Comparison of ENCODE assay signal across 10 cellular contexts in the genomic region with DNA sequence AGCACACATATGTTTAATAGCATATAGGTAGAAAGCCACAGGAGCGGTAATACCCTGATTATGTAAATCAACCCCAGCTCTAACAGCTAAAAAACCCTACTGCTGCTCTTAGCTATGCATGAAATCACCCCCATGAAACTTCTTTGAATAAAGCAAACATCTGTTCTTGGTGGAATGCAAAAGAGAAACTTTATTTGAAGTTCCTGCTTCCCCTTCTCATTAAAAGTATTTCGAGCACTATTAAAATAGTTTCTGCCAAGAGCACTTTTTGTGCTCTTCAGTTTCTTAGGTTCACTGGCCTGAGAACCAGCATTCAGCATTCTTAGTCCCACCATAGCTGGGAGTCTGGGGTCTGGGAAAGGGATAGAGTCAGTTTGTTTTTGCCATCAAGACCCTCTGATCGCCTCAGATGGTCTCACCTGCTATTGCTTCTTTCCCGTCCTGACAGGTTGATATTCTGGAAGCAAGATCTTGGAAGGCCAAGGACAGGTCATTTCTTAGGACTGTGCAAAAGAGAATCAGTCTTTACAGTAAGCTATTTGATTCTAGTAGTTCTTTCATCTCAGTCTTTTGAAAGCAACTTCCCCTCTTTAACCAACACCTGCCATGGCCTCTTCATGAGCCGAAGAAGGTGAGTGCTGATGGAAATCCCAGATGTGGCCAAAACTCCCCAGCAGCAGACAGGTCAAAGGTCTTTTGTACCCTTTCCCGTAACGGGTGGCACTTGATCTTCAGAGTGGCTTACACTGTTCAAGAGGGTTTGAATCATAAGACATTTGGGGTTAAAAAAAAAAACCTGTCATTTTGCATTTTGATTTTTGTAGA.
A peak's percentile ranks its signal among the peaks of the same experiment; 100 is the strongest.
DNase-seq lines count a peak whose midpoint lies in the region; ATAC-seq and TF ChIP-seq lines count a peak whose summit lies in the region.
"Had no signal": no experiment of that assay in that cellular context is flagged by ENCODE, and none has a peak within 500 bp of the region (broad histone marks: within the 10 kb centered on the region; RNA-seq: fewer than 3 reads in every experiment).

No MANE protein-coding gene starts in this region.

- peaks cover 8% of the 10 kb centered on the region for H3K4me1 Mint-ChIP-seq in HFFc6 (ENCODE audit: low read depth)

- no peak overlapping the region for H3K4me3 Mint-ChIP-seq in HFFc6

- no peaks in the 10 kb centered on the region for H3K9me3 Mint-ChIP-seq in HFFc6

- no peak overlapping the region for H3K27ac Mint-ChIP-seq in HFFc6

- no peak for TF ChIP-seq CTCF in HFFc6 (IDR thresholded peaks at IDR 0.05)

- H3K36me3 Mint-ChIP-seq in HFFc6 (ENCODE audit: low read depth): peaks cover 5% of the 10 kb centered on the region; the same call in 1 of the 2 replicates

- peak; percentile 64 for ATAC-seq in GM21737 (IDR thresholded peaks at IDR 0.05; ENCODE audit: unreplicated experiment)
- ATAC-seq in HG03571 (IDR thresholded peaks at IDR 0.05; ENCODE audit: unreplicated experiment): peak; percentile 64
- ATAC-seq: A549 had no signal

- peaks cover 4% of the 10 kb centered on the region for H3K27me3 Mint-ChIP-seq in HFFc6 (ENCODE audit: insufficient read depth)

- DNase-seq in activated CD4-positive, alpha-beta T cell treated with anti-CD3 and anti-CD28 coated beads for 48 hours: peak; percentile 17
- DNase-seq in activated CD4-positive, alpha-beta T cell treated with anti-CD3 and anti-CD28 coated beads for 4 hours: no peak
- DNase-seq in renal cortical epithelial cell (ENCODE audit: low read depth) (peak; percentile 32), COLO829 (ENCODE audit: low spot score) (no peak), HFFc6 (no peak), HUDEP-2 (lab: John Stamatoyannopoulos, UW; ENCODE audit: unreplicated experiment in 76 of 76) (no peak)
- DNase-seq: tibial artery had no signal

Comparison
In these comparisons a context has a peak if more than half of its experiments do, and no peak if none do; other contexts are left out.
1. DNase-seq: peak in activated CD4-positive, alpha-beta T cell treated with anti-CD3 and anti-CD28 coated beads for 48 hours (single experiment) and renal cortical epithelial cell (single experiment); none in activated CD4-positive, alpha-beta T cell treated with anti-CD3 and anti-CD28 coated beads for 4 hours (0 of 2), COLO829 (single experiment), HFFc6 (single experiment) and HUDEP-2 (0 of 76).